In genomic region chr7:25628446-25628845, GRCh38 we compare ENCODE assay signal across 23 cellular contexts.
"Had no signal": no experiment of that assay in that cellular context is flagged by ENCODE, and none has a peak within 500 bp of the region (broad histone marks: within the 10 kb centered on the region; RNA-seq: fewer than 3 reads in every experiment).

No MANE protein-coding gene starts in this region.

- H3K4me3 ChIP-seq: hepatocyte, left ventricle myocardium inferior, lung, ovary, skin epidermis, stomach, testis, thyroid gland, transverse colon, upper lobe of right lung had no signal

- H2AFZ ChIP-seq: hepatocyte had no signal

- H3K79me2 ChIP-seq: hepatocyte had no signal

- H3K27ac ChIP-seq: hepatocyte, left ventricle myocardium inferior, ovary, skin epidermis, stomach, testis, thyroid gland, transverse colon, upper lobe of right lung had no signal

- H3K36me3 ChIP-seq: left ventricle myocardium inferior, ovary, stomach, thyroid gland, transverse colon, upper lobe of right lung had no signal

- H3K27me3 ChIP-seq: hepatocyte, ovary, stomach, testis, thyroid gland, transverse colon, upper lobe of right lung had no signal

- H3K4me2 ChIP-seq: hepatocyte had no signal

- H3K9me3 ChIP-seq: left ventricle myocardium inferior, ovary, stomach, testis, thyroid gland, transverse colon, upper lobe of right lung had no signal

- H3K4me1 ChIP-seq: stomach, thyroid gland, transverse colon, upper lobe of right lung had no signal

- DNase-seq: islet precursor cell; left ventricle myocardium inferior; mesendoderm; naive B cell; natural killer cell; nephron progenitor cell; ovary; retina; right cardiac atrium; stimulated activated CD4-positive, alpha-beta T cell treated with anti-CD3 and anti-CD28 coated beads, Interleukin-12 subunit alpha, Interleukin-12 subunit beta, amount 100 ng/mL, for 4 hours; stimulated activated CD4-positive, alpha-beta T cell treated with anti-CD3 and anti-CD28 coated beads, Interleukin-15, amount 100 ng/mL, for 24 hours; stimulated activated CD4-positive, alpha-beta T cell treated with anti-CD3 and anti-CD28 coated beads, Interleukin-2, amount 100 ng/mL, for 24 hours; stimulated activated CD4-positive, alpha-beta T cell treated with anti-CD3 and anti-CD28 coated beads, Interleukin-4, amount 100 ng/mL, for 1 hour; stimulated activated naive B cell treated with anti-CD40 and anti-IgM and Interleukin-4, amounts not matched to agents 10 μg/mL and 1 μg/mL and 100 μg/mL, for 72 hours; stimulated activated naive CD8-positive, alpha-beta T cell treated with anti-CD3 and anti-CD28 coated beads, Interleukin-15, Interleukin-2, amounts not matched to agents 100 U/mL and 50 U/mL, for 24 hours; stomach; testis; thyroid gland; transverse colon; upper lobe of right lung had no signal
